Comparison of ENCODE assay signal across 14 cellular contexts in genomic region chr11:66369073-66369894, GRCh38. TPM values are rescaled to one million over a fixed set of nuclear protein-coding genes. Genes with fewer than 3 reads are reported as not detected.
A peak's percentile ranks its signal among the peaks of the same experiment; 100 is the strongest.
DNase-seq lines count a peak whose midpoint lies in the region; ATAC-seq and TF ChIP-seq lines count a peak whose summit lies in the region.
"Had no signal": no experiment of that assay in that cellular context is flagged by ENCODE, and none has a peak within 500 bp of the region (broad histone marks: within the 10 kb centered on the region; RNA-seq: fewer than 3 reads in every experiment).

No MANE protein-coding gene starts in this region.

- peaks cover 17 to 42% (median 30%) of the 10 kb centered on the region in 4 donors for H3K4me1 ChIP-seq in stomach

- CTCF ChIA-PET in Calu3 (lab: Charles Lee) = no interaction called here

- peaks cover 62% of the 10 kb centered on the region for H3K36me3 Mint-ChIP-seq in Calu3 (ENCODE audit: insufficient read depth, unreplicated experiment)
- H3K36me3 Mint-ChIP-seq in IgD-negative memory B cell = peaks cover 3% of the 10 kb centered on the region
- no peaks in the 10 kb centered on the region for H3K36me3 Mint-ChIP-seq in brain
- H3K36me3 Mint-ChIP-seq in nephron progenitor cell (ENCODE audit: low read depth) = peaks cover 25% of the 10 kb centered on the region

- H3K27ac Mint-ChIP-seq in Calu3 (ENCODE audit: unreplicated experiment) = peak overlapping the region; percentile 55
- H3K27ac Mint-ChIP-seq in IgD-negative memory B cell = peak overlapping the region in 2 of 3 donors; percentile 1 to 16
- peak overlapping the region; percentile 61 to 96 (median 73) for H3K27ac Mint-ChIP-seq in brain
- H3K27ac Mint-ChIP-seq in nephron progenitor cell = peak overlapping the region; percentile 87

- no peak for TF ChIP-seq POLR2A in stomach (IDR thresholded peaks at IDR 0.05)

- H3K27me3 ChIP-seq in stomach = peaks cover 6 to 36% (median 11%) of the 10 kb centered on the region in 3 donors
- H3K27me3 ChIP-seq: cardiac muscle cell, Peyer's patch had no signal

- H3K9me3 ChIP-seq in stomach = no peaks in the 10 kb centered on the region
- H3K9me3 ChIP-seq: Peyer's patch had no signal

- H3K4me1 Mint-ChIP-seq in Calu3 (ENCODE audit: low read depth, unreplicated experiment) = peaks cover 12% of the 10 kb centered on the region
- H3K4me1 Mint-ChIP-seq in IgD-negative memory B cell = peaks cover 0 to 7% (median 7%) of the 10 kb centered on the region in 3 donors
- peaks cover 33% of the 10 kb centered on the region for H3K4me1 Mint-ChIP-seq in brain
- H3K4me1 Mint-ChIP-seq in nephron progenitor cell = peaks cover 46% of the 10 kb centered on the region

- intact Hi-C loops in Calu3 (cut with micrococcal nuclease; ENCODE audit: unreplicated experiment) = no loop called here
- intact Hi-C loops in stomach (cut with DNase I; ENCODE audit: low total_unique reads) = no loop called here

- DNase-seq in Calu3 (no peak), nephron progenitor cell (no peak), stomach (no peak), amygdala (lab: John Stamatoyannopoulos, UW) (no peak)
- no peak for DNase-seq in activated CD8-positive, alpha-beta memory T cell treated with anti-CD3 and anti-CD28 coated beads, Interleukin-2, amount 50 U/mL, for 48 hours
- DNase-seq: activated CD8-positive, alpha-beta memory T cell treated with anti-CD3 and anti-CD28 coated beads, Interleukin-2, amount 50 U/mL, for 4 hours; erythroblast; Peyer's patch; stimulated activated CD4-positive, alpha-beta T cell treated with anti-CD3 and anti-CD28 coated beads, Interleukin-4, amount 100 ng/mL, for 24 hours had no signal

- H3K36me3 ChIP-seq in stomach = no peaks in the 10 kb centered on the region
- H3K36me3 ChIP-seq: Peyer's patch had no signal

- peak overlapping the region in 1 of 5 donors; percentile 13 for H3K27ac ChIP-seq in stomach
- H3K27ac ChIP-seq: Peyer's patch had no signal

- no peak overlapping the region for H3K4me3 ChIP-seq in stomach

- no peak for ATAC-seq in HG02798 (IDR thresholded peaks at IDR 0.05; ENCODE audit: poor library complexity, unreplicated experiment)

- WGBS in stomach, 5 donors = 73 to 87% (median 76%) methylated on average over 22 to 25 of the region's 25 CpGs

- no peak for TF ChIP-seq EP300 in stomach (IDR thresholded peaks at IDR 0.05)

- no TSS peak for BruUV-seq in Calu3 (replicated peaks; lab: Mats Ljungman, UMichigan)

- TF ChIP-seq CTCF in Calu3 (IDR thresholded peaks at IDR 0.05; ENCODE audit: unreplicated experiment) (no peak), brain (conservative IDR thresholded peaks at IDR 0.05) (no peak), nephron progenitor cell (IDR thresholded peaks at IDR 0.05) (no peak), stomach (IDR thresholded peaks at IDR 0.05) (no peak)

- H3K4me3 Mint-ChIP-seq in Calu3 (ENCODE audit: low read depth, unreplicated experiment) (peak overlapping the region; percentile 67), IgD-negative memory B cell (peak overlapping the region in 3 of 4 donors; percentile 8 to 71 (median 44)), brain (peak overlapping the region; percentile 19 to 96 (median 88)), nephron progenitor cell (peak overlapping the region; percentile 92)

- no peaks in the 10 kb centered on the region for H3K9me3 Mint-ChIP-seq in Calu3 (ENCODE audit: low read depth, unreplicated experiment)
- no peaks in the 10 kb centered on the region for H3K9me3 Mint-ChIP-seq in IgD-negative memory B cell
- H3K9me3 Mint-ChIP-seq in brain = no peaks in the 10 kb centered on the region
- no peaks in the 10 kb centered on the region for H3K9me3 Mint-ChIP-seq in nephron progenitor cell

- H3K27me3 Mint-ChIP-seq in Calu3 (ENCODE audit: unreplicated experiment) (no peaks in the 10 kb centered on the region), IgD-negative memory B cell (no peaks in the 10 kb centered on the region), brain (peaks cover 7% of the 10 kb centered on the region), nephron progenitor cell (ENCODE audit: low read depth, poor library complexity) (peaks cover 3% of the 10 kb centered on the region)

RNA-seq across cellular contexts. Expression of gene SLC29A2, which starts 2.3 kb away (rescaled TPM):
- total RNA-seq in Calu3 (2022) (37.7 and 40.4 TPM in 2 replicates), stomach (10 to 100 TPM in 1 of 5 donors, 1 to 10 TPM in 4; 3.9 to 14.3 (median 7.0) TPM)
- polyA plus RNA-seq in IgD-negative memory B cell (3.0 TPM), brain (ENCODE audit: insufficient read depth, low read depth, low replicate concordance) (4.8 TPM), stomach (10 to 100 TPM in 1 of 3 donors, 1 to 10 TPM in 2; 2.0 to 10.1 (median 5.8) TPM)

RNA-seq across cellular contexts. Expression of gene B4GAT1, which starts 21.9 kb away (rescaled TPM):
- total RNA-seq in Calu3 (2022) (11.8 and 12.2 TPM in 2 replicates), stomach (10 to 100 TPM in 4 of 5 donors, 1 to 10 TPM in 1; 3.5 to 22.3 (median 18.4) TPM)
- polyA plus RNA-seq in IgD-negative memory B cell (6.1 TPM), brain (ENCODE audit: insufficient read depth, low read depth, low replicate concordance) (89.5 TPM), stomach (10 to 100 TPM; 10.8 to 17.3 (median 11.3) TPM)

RNA-seq across cellular contexts. Expression of gene BRMS1, which starts 24.4 kb away (rescaled TPM):
- total RNA-seq in Calu3 (2022) (48.1 and 51.0 TPM in 2 replicates), stomach (100 to 1,000 TPM in 1 of 5 donors, 10 to 100 TPM in 4; 14.6 to 105 (median 37.4) TPM)
- polyA plus RNA-seq in IgD-negative memory B cell (80.6 TPM), brain (ENCODE audit: insufficient read depth, low read depth, low replicate concordance) (67.0 TPM), stomach (10 to 100 TPM; 60.1 to 68.7 (median 64.2) TPM)

RNA-seq across cellular contexts. Expression of gene RIN1, which starts 33.0 kb away (rescaled TPM):
- total RNA-seq in Calu3 (2022) = 17.6 and 23.7 TPM in 2 replicates
- 0.28 TPM for polyA plus RNA-seq in IgD-negative memory B cell
- polyA plus RNA-seq in brain (ENCODE audit: insufficient read depth, low read depth, low replicate concordance) = 3.2 TPM
- 10 to 100 TPM in 2 of 5 donors, 1 to 10 TPM in 2, under 1 TPM in 1; 0.58 to 26.4 (median 7.1) TPM for total RNA-seq in stomach
- 10 to 100 TPM in 2 of 3 donors, 1 to 10 TPM in 1; 7.8 to 17.3 (median 10.7) TPM for polyA plus RNA-seq in stomach

RNA-seq across cellular contexts. Expression of gene NPAS4, which starts 51.6 kb away (rescaled TPM):
- not detected in 2 replicates for total RNA-seq in Calu3 (2022)
- polyA plus RNA-seq in IgD-negative memory B cell = not detected
- not detected for polyA plus RNA-seq in brain (ENCODE audit: insufficient read depth, low read depth, low replicate concordance)
- total RNA-seq in stomach = 1 to 10 TPM in 1 of 5 donors, under 1 TPM in 1, not detected in 3; 0.89 to 1.7 TPM
- under 1 TPM in 2 of 3 donors, not detected in 1; 0.25 to 0.50 TPM for polyA plus RNA-seq in stomach
- total RNA-seq: MCF 10A, Peyer's patch had no signal
- polyA plus RNA-seq: cardiac muscle cell had no signal

Comparison
In these comparisons a context has a peak if more than half of its experiments do, and no peak if none do; other contexts are left out.
1. H3K27ac Mint-ChIP-seq: peak in every context shown above with its lines; median percentile 87 in nephron progenitor cell; 73 in brain; 55 in Calu3; 8 in IgD-negative memory B cell.